Comparison of ENCODE assay signal across 16 cellular contexts in genomic region chr5:120368923-120369715, GRCh38.
DNase-seq lines count a peak whose midpoint lies in the region; ATAC-seq and TF ChIP-seq lines count a peak whose summit lies in the region.
"Had no signal": no experiment of that assay in that cellular context is flagged by ENCODE, and none has a peak within 500 bp of the region (broad histone marks: within the 10 kb centered on the region; RNA-seq: fewer than 3 reads in every experiment).

No MANE protein-coding gene starts in this region.

- no peak overlapping the region for H3K9ac ChIP-seq in mammary epithelial cell (ENCODE audit: insufficient read depth, low read length)
- H3K9ac ChIP-seq: parathyroid adenoma had no signal

- peak; percentile 50 for DNase-seq in Caki2 (ENCODE audit: low read depth)
- DNase-seq in LNCaP clone FGC (ENCODE audit: low read depth): peak; percentile 11
- DNase-seq in mammary epithelial cell: peak; percentile 91
- peak; percentile 89 to 95 (median 91) for DNase-seq in mucosa of descending colon
- no peak for DNase-seq in SIG-M5 (lab: John Stamatoyannopoulos, UW)
- no peak for DNase-seq in testis
- no peak for DNase-seq in DMS 273 treated with DMSO at 0.1 percent for 48 hours (lab: John Stamatoyannopoulos, UW)
- DNase-seq: activated CD4-positive, alpha-beta T cell treated with anti-CD3 and anti-CD28 coated beads, Interleukin-2, amount 10 ng/mL, durations not matched to agents 24 days and 14 days; anterior cingulate cortex; dorsolateral prefrontal cortex; Kasumi-1; NCI-H2227 treated with DMSO at 0.1 percent for 48 hours; tibial artery had no signal

- H3K4me3 ChIP-seq in LNCaP clone FGC (ENCODE audit: low read depth, low read length) (no peak overlapping the region), mammary epithelial cell (replicated peaks in 1 of 3; ENCODE audit: insufficient read depth in 1 of 3, low read depth in 2 of 3, low read length in 3 of 3) (no peak overlapping the region), mucosa of descending colon (no peak overlapping the region), testis (no peak overlapping the region)
- H3K4me3 ChIP-seq: dorsolateral prefrontal cortex, GM23338, tibial artery had no signal

- H3K4me2 ChIP-seq in mammary epithelial cell (ENCODE audit: insufficient read depth, low read depth, low read length): peak overlapping the region; percentile 3
- H3K4me2 ChIP-seq: GM23338 had no signal

- intact Hi-C loops in mammary epithelial cell (cut with micrococcal nuclease) (no loop called here), mucosa of descending colon (cut with DNase I, micrococcal nuclease) (no loop called here), testis (cut with DNase I; ENCODE audit: low total_unique reads) (no loop called here)

- ATAC-seq in mucosa of descending colon: peak; percentile 100
- no peak for ATAC-seq in GM19452 (IDR thresholded peaks at IDR 0.05; ENCODE audit: unreplicated experiment)
- ATAC-seq: GM23338 had no signal

- TF ChIP-seq CTCF in LNCaP clone FGC (IDR thresholded peaks at IDR 0.05; ENCODE audit: control insufficient read depth, extremely low read depth, insufficient read depth) (no peak), mammary epithelial cell (conservative IDR thresholded peaks at IDR 0.05 in 1 of 2, IDR thresholded peaks at IDR 0.05 in 1 of 2; ENCODE audit: extremely low read depth in 1 of 2, insufficient read depth in 1 of 2, low read depth in 1 of 2, low read length in 2 of 2) (peak in 1 of 2 donors; percentile 16), mucosa of descending colon (IDR thresholded peaks at IDR 0.05) (no peak), testis (IDR thresholded peaks at IDR 0.05) (no peak)

- no TSS peak for BruUV-seq in mammary epithelial cell (replicated peaks; lab: Mats Ljungman, UMichigan)

- H3K79me2 ChIP-seq in mammary epithelial cell (ENCODE audit: insufficient read depth, low read length): no peaks in the 10 kb centered on the region
- H3K79me2 ChIP-seq: parathyroid adenoma had no signal

- no peaks in the 10 kb centered on the region for H4K20me1 ChIP-seq in mammary epithelial cell (ENCODE audit: insufficient read depth, low read length)

- H3K9me3 ChIP-seq in mammary epithelial cell (replicated peaks; ENCODE audit: insufficient read depth, low read length) (peaks cover 3% of the 10 kb centered on the region), mucosa of descending colon (no peaks in the 10 kb centered on the region), testis (no peaks in the 10 kb centered on the region)
- H3K9me3 ChIP-seq: tibial artery had no signal

- H3K27ac ChIP-seq in mammary epithelial cell (ENCODE audit: insufficient read depth, low read depth, low read length) (no peak overlapping the region), testis (no peak overlapping the region)
- H3K27ac ChIP-seq: dorsolateral prefrontal cortex, parathyroid adenoma, tibial artery had no signal

- in situ Hi-C loops in Caki2 (cut with HindIII; ENCODE audit: low pct_unique_long_range_greater_than_20kb, low sequenced_read_pairs): no loop called here
- in situ Hi-C loops in mammary epithelial cell (cut with MboI; ENCODE audit: low sequenced_read_pairs in 2 of 2): no loop called here

- no peak overlapping the region for H2AFZ ChIP-seq in mammary epithelial cell (ENCODE audit: low read depth, low read length)
- H2AFZ ChIP-seq: GM23338, parathyroid adenoma had no signal

- WGBS in mammary epithelial cell (ENCODE audit: low coverage, missing lambda C conversion rate): 84% methylated on average over 5 of the region's 8 CpGs
- 85 to 93% methylated on average over 4 to 8 of the region's 8 CpGs for WGBS in testis, 2 donors

- dilution Hi-C loops in mammary epithelial cell (cut with HindIII; ENCODE audit: low sequenced_read_pairs): no loop called here

- CTCF ChIA-PET in mammary epithelial cell (lab: Charles Lee; ENCODE audit: low non-redundant PET): interaction anchor here (0.7 kb wide), 1 partner anchor 24 kb away, joined by 3 read pairs; no protein-coding TSS in a partner anchor

- no peaks in the 10 kb centered on the region for H3K27me3 ChIP-seq in mammary epithelial cell (ENCODE audit: insufficient read depth, low read length)
- H3K27me3 ChIP-seq in testis: no peaks in the 10 kb centered on the region
- H3K27me3 ChIP-seq: dorsolateral prefrontal cortex, tibial artery had no signal

- TF ChIP-seq POLR2A in testis (IDR thresholded peaks at IDR 0.05): no peak

- H3K4me1 ChIP-seq in mammary epithelial cell (ENCODE audit: insufficient read depth, low read length) (peaks cover 20% of the 10 kb centered on the region), mucosa of descending colon (ENCODE audit: low read depth) (peaks cover 6% of the 10 kb centered on the region), testis (no peaks in the 10 kb centered on the region)
- H3K4me1 ChIP-seq: parathyroid adenoma had no signal

- H3K36me3 ChIP-seq in mammary epithelial cell (ENCODE audit: insufficient read depth, low read length): no peaks in the 10 kb centered on the region
- no peaks in the 10 kb centered on the region for H3K36me3 ChIP-seq in mucosa of descending colon (ENCODE audit: low read depth)
- H3K36me3 ChIP-seq in testis (ENCODE audit: low read depth, missing control alignments): no peaks in the 10 kb centered on the region
- H3K36me3 ChIP-seq: tibial artery had no signal

Comparison
In these comparisons a context has a peak if more than half of its experiments do, and no peak if none do; other contexts are left out.
1. DNase-seq: peak in Caki2 (single experiment), LNCaP clone FGC (single experiment), mammary epithelial cell (single experiment) and mucosa of descending colon (3 of 3); none in SIG-M5 (single experiment), testis (single experiment) and DMS 273 treated with DMSO at 0.1 percent for 48 hours (single experiment).